16 cellular contexts compared by ENCODE assay signal in genomic region chr3:186929186-186929585, GRCh38. TPM values are rescaled to one million over a fixed set of nuclear protein-coding genes. Genes with fewer than 3 reads are reported as not detected.
DNase-seq lines count a peak whose midpoint lies in the region; ATAC-seq and TF ChIP-seq lines count a peak whose summit lies in the region.
"Had no signal": no experiment of that assay in that cellular context is flagged by ENCODE, and none has a peak within 500 bp of the region (broad histone marks: within the 10 kb centered on the region; RNA-seq: fewer than 3 reads in every experiment).

No MANE protein-coding gene starts in this region.

- H3K4me3 ChIP-seq in right atrium auricular region (no peak overlapping the region), suprapubic skin (peak overlapping the region; percentile 88)

- CTCF ChIA-PET in activated B cell treated with CpG ODN at 0.5 μM for 24 hours (lab: Charles Lee): no interaction called here

- TF ChIP-seq CTCF in right atrium auricular region (IDR thresholded peaks at IDR 0.05) (no peak), activated B cell treated with CpG ODN at 0.5 μM for 24 hours (IDR thresholded peaks at IDR 0.05) (no peak), suprapubic skin (IDR thresholded peaks at IDR 0.05) (no peak)

- H3K9me3 ChIP-seq in right atrium auricular region: no peaks in the 10 kb centered on the region
- H3K9me3 ChIP-seq in suprapubic skin: no peaks in the 10 kb centered on the region
- H3K9me3 ChIP-seq: ovary, spleen had no signal

- ATAC-seq in Right ventricle myocardium superior (ENCODE audit: poor library complexity) (no peak), activated B cell treated with CpG ODN at 0.5 μM for 24 hours (ENCODE audit: low read depth) (no peak), memory B cell (ENCODE audit: low read depth) (no peak), HG02798 (IDR thresholded peaks at IDR 0.05; ENCODE audit: poor library complexity, unreplicated experiment) (no peak)

- DNase-seq in right atrium auricular region (ENCODE audit: low spot score) (no peak), Right ventricle myocardium superior (no peak), activated B cell treated with CpG ODN at 0.5 μM for 24 hours (no peak), memory B cell (ENCODE audit: low spot score in 2 of 2) (no peak), suprapubic skin (ENCODE audit: low spot score in 2 of 2) (no peak), NCI-H1092 (lab: John Stamatoyannopoulos, UW) (no peak), NCI-H2081 treated with DMSO at 0.1 percent for 48 hours (lab: John Stamatoyannopoulos, UW) (no peak)
- DNase-seq: activated CD4-positive, alpha-beta T cell treated with anti-CD3 and anti-CD28 coated beads for 4 hours; HCEC 1CT; mesenchymal stem cell; MM.1S; NCI-H2081; ovary; spleen had no signal

- intact Hi-C loops in Right ventricle myocardium superior (cut with DNase I): loop anchor here (10.0 kb wide), 2 partner anchors 74 to 236 kb away; no protein-coding TSS in a partner anchor
- intact Hi-C loops in activated B cell treated with CpG ODN at 0.5 μM for 24 hours (cut with micrococcal nuclease): no loop called here

- 72% methylated on average over 5 of the region's 5 CpGs for WGBS in suprapubic skin

- H3K27me3 ChIP-seq in right atrium auricular region (no peaks in the 10 kb centered on the region), suprapubic skin (no peaks in the 10 kb centered on the region)
- H3K27me3 ChIP-seq: ovary, spleen had no signal

- H3K36me3 ChIP-seq in right atrium auricular region: no peaks in the 10 kb centered on the region
- no peaks in the 10 kb centered on the region for H3K36me3 ChIP-seq in suprapubic skin
- H3K36me3 ChIP-seq: ovary had no signal

- H3K27me3 Mint-ChIP-seq in activated B cell treated with CpG ODN at 0.5 μM for 24 hours (no peaks in the 10 kb centered on the region), memory B cell (no peaks in the 10 kb centered on the region)
- H3K27me3 Mint-ChIP-seq: stimulated activated naive CD8-positive, alpha-beta T cell treated with anti-CD3 and anti-CD28 coated beads, Interleukin-15, Interleukin-2, amounts not matched to agents 100 ng/mL and 50 ng/mL, for 24 hours had no signal

- no peak for TF ChIP-seq EP300 in suprapubic skin (IDR thresholded peaks at IDR 0.05)

- no peaks in the 10 kb centered on the region for H3K9me3 Mint-ChIP-seq in activated B cell treated with CpG ODN at 0.5 μM for 24 hours
- no peaks in the 10 kb centered on the region for H3K9me3 Mint-ChIP-seq in memory B cell
- H3K9me3 Mint-ChIP-seq: stimulated activated naive CD8-positive, alpha-beta T cell treated with anti-CD3 and anti-CD28 coated beads, Interleukin-15, Interleukin-2, amounts not matched to agents 100 ng/mL and 50 ng/mL, for 24 hours had no signal

- H3K27ac Mint-ChIP-seq in activated B cell treated with CpG ODN at 0.5 μM for 24 hours (no peak overlapping the region), memory B cell (no peak overlapping the region)

- peaks cover 47% of the 10 kb centered on the region for H3K4me1 Mint-ChIP-seq in activated B cell treated with CpG ODN at 0.5 μM for 24 hours
- peaks cover 37% of the 10 kb centered on the region for H3K4me1 Mint-ChIP-seq in memory B cell

- POLR2A ChIA-PET in activated B cell treated with CpG ODN at 0.5 μM for 24 hours (lab: Charles Lee): interaction anchor here (0.6 to 6.5 kb wide), 6 partner anchors 13 to 146 kb away, joined by 3 to 77 read pairs (median 4); partner anchors contain the start of gene EIF4A2

- H3K4me3 Mint-ChIP-seq in activated B cell treated with CpG ODN at 0.5 μM for 24 hours (peak overlapping the region; percentile 98), memory B cell (peak overlapping the region; percentile 37)

- peaks cover 32% of the 10 kb centered on the region for H3K36me3 Mint-ChIP-seq in activated B cell treated with CpG ODN at 0.5 μM for 24 hours (ENCODE audit: low read depth)
- H3K36me3 Mint-ChIP-seq in memory B cell: peaks cover 12% of the 10 kb centered on the region

- no peak for TF ChIP-seq POLR2A in suprapubic skin (IDR thresholded peaks at IDR 0.05)

- peak overlapping the region; percentile 92 to 96 for H3K27ac ChIP-seq in right atrium auricular region
- H3K27ac ChIP-seq in suprapubic skin: peak overlapping the region; percentile 85
- H3K27ac ChIP-seq: ovary had no signal

- H3K4me1 ChIP-seq in right atrium auricular region: peaks cover 0 to 38% of the 10 kb centered on the region in 2 donors
- peaks cover 42% of the 10 kb centered on the region for H3K4me1 ChIP-seq in suprapubic skin

RNA-seq across cellular contexts. Expression of gene ST6GAL1, which starts 1.1 kb away (rescaled TPM):
- total RNA-seq in right atrium auricular region: 10 to 100 TPM; 55.1 to 94.3 TPM
- 67.4 TPM for total RNA-seq in Right ventricle myocardium superior
- total RNA-seq in activated B cell treated with CpG ODN at 0.5 μM for 24 hours: 294 and 328 TPM in 2 replicates
- 10 to 100 TPM; 23.9 to 42.2 (median 31.9) TPM for total RNA-seq in suprapubic skin
